16 cellular contexts compared by ENCODE assay signal in the genomic region with DNA sequence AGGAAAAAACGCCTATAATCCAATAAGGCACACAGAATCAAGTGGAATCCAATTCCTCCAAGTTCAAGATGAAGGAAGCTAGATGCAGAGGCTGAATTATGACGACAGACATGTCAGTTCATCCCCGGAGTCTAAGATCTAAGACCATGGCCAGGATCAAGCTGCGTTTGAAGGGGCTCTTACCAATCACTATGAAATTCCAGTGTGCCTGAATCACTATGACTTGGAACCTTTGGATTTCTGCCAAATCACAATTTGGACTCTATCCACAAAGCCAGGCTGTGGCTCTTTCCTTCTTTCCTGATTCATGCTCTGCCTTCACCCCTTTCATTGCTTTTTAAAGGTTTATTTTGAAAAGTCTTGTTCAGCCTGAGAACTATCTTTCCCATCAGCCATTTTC. TPM values are rescaled to one million over a fixed set of nuclear protein-coding genes. Genes with fewer than 3 reads are reported as not detected.
DNase-seq lines count a peak whose midpoint lies in the region; ATAC-seq and TF ChIP-seq lines count a peak whose summit lies in the region.
"Had no signal": no experiment of that assay in that cellular context is flagged by ENCODE, and none has a peak within 500 bp of the region (broad histone marks: within the 10 kb centered on the region; RNA-seq: fewer than 3 reads in every experiment).

No MANE protein-coding gene starts in this region.

- DNase-seq in A673 (ENCODE audit: low spot score) (peak; percentile 21), GM04503 (ENCODE audit: low read depth) (peak; percentile 67), SJCRH30 (peak; percentile 50 to 76), foreskin keratinocyte (peak; percentile 48 to 75), caudate nucleus (lab: John Stamatoyannopoulos, UW) (no peak), COR-L47 (lab: John Stamatoyannopoulos, UW) (no peak), KG1 (lab: John Stamatoyannopoulos, UW) (no peak)
- DNase-seq in activated T-helper 2 cell treated with anti-CD3 and anti-CD28 coated beads, Interferon-gamma antibody, Interleukin-2, Interleukin-4, amounts not matched to agents 10 μg/mL and 5 μg/mL and 100 μg/mL, durations not matched to agents 14 hours and 24 hours and 36 hours (ENCODE audit: low spot score): no peak
- DNase-seq: activated CD4-positive, alpha-beta T cell treated with anti-CD3 and anti-CD28 coated beads, Interleukin-2, amount 10 ng/mL, durations not matched to agents 7 days and 5 days; activated effector memory CD4-positive, alpha-beta T cell treated with Interleukin-2 at 50 U/mL for 16 hours; glutamatergic neuron; H9; mesendoderm; NCI-H69 had no signal

- H3K27ac Mint-ChIP-seq in activated T-helper 2 cell treated with anti-CD3 and anti-CD28 coated beads, Interferon-gamma antibody, Interleukin-2, Interleukin-4, amounts not matched to agents 10 μg/mL and 5 μg/mL and 100 μg/mL, durations not matched to agents 14 hours and 24 hours and 36 hours: no peak overlapping the region
- H3K27ac Mint-ChIP-seq: activated CD4-positive, alpha-beta T cell treated with anti-CD3 and anti-CD28 coated beads, Interleukin-2, amount 10 ng/mL, durations not matched to agents 7 days and 5 days; H9 had no signal

- H3K27me3 Mint-ChIP-seq in activated T-helper 2 cell treated with anti-CD3 and anti-CD28 coated beads, Interferon-gamma antibody, Interleukin-2, Interleukin-4, amounts not matched to agents 10 μg/mL and 5 μg/mL and 100 μg/mL, durations not matched to agents 14 hours and 24 hours and 36 hours (ENCODE audit: low read depth): peaks cover 34% of the 10 kb centered on the region

- H3K4me1 ChIP-seq in A673 (ENCODE audit: insufficient read depth, low read length, poor library complexity, severe bottlenecking): no peaks in the 10 kb centered on the region
- H3K4me1 ChIP-seq in SJCRH30: peaks cover 40% of the 10 kb centered on the region
- H3K4me1 ChIP-seq in foreskin keratinocyte: no peaks in the 10 kb centered on the region
- H3K4me1 ChIP-seq: tibial nerve had no signal

- peak; percentile 35 for ATAC-seq in foreskin keratinocyte

- POLR2A ChIA-PET in A673 (lab: Charles Lee; ENCODE audit: low non-redundant PET): no interaction called here

- H3K4me3 ChIP-seq in A673 (ENCODE audit: low read depth, low read length, poor library complexity, severe bottlenecking) (no peak overlapping the region), SJCRH30 (no peak overlapping the region)
- H3K4me3 ChIP-seq: tibial nerve had no signal

- TF ChIP-seq CTCF in A673 (conservative IDR thresholded peaks at IDR 0.05; ENCODE audit: low read depth, low read length) (no peak), foreskin keratinocyte (conservative IDR thresholded peaks at IDR 0.05) (no peak)

- H3K9me3 Mint-ChIP-seq in activated T-helper 2 cell treated with anti-CD3 and anti-CD28 coated beads, Interferon-gamma antibody, Interleukin-2, Interleukin-4, amounts not matched to agents 10 μg/mL and 5 μg/mL and 100 μg/mL, durations not matched to agents 14 hours and 24 hours and 36 hours: no peaks in the 10 kb centered on the region
- H3K9me3 Mint-ChIP-seq: activated CD4-positive, alpha-beta T cell treated with anti-CD3 and anti-CD28 coated beads, Interleukin-2, amount 10 ng/mL, durations not matched to agents 7 days and 5 days; H9 had no signal

- H3K27me3 ChIP-seq in A673 (replicated peaks; ENCODE audit: insufficient read depth, low read depth, low read length, poor library complexity) (peaks cover 84% of the 10 kb centered on the region), SJCRH30 (no peaks in the 10 kb centered on the region), foreskin keratinocyte (peaks cover 74% of the 10 kb centered on the region)

- H3K36me3 Mint-ChIP-seq in activated T-helper 2 cell treated with anti-CD3 and anti-CD28 coated beads, Interferon-gamma antibody, Interleukin-2, Interleukin-4, amounts not matched to agents 10 μg/mL and 5 μg/mL and 100 μg/mL, durations not matched to agents 14 hours and 24 hours and 36 hours (ENCODE audit: low read depth): no peaks in the 10 kb centered on the region

- no peak overlapping the region for H3K4me3 Mint-ChIP-seq in activated T-helper 2 cell treated with anti-CD3 and anti-CD28 coated beads, Interferon-gamma antibody, Interleukin-2, Interleukin-4, amounts not matched to agents 10 μg/mL and 5 μg/mL and 100 μg/mL, durations not matched to agents 14 hours and 24 hours and 36 hours (ENCODE audit: low read depth)
- H3K4me3 Mint-ChIP-seq: activated CD4-positive, alpha-beta T cell treated with anti-CD3 and anti-CD28 coated beads, Interleukin-2, amount 10 ng/mL, durations not matched to agents 7 days and 5 days; H9 had no signal

- H3K4me1 Mint-ChIP-seq in activated T-helper 2 cell treated with anti-CD3 and anti-CD28 coated beads, Interferon-gamma antibody, Interleukin-2, Interleukin-4, amounts not matched to agents 10 μg/mL and 5 μg/mL and 100 μg/mL, durations not matched to agents 14 hours and 24 hours and 36 hours (ENCODE audit: low read depth): no peaks in the 10 kb centered on the region
- H3K4me1 Mint-ChIP-seq: activated CD4-positive, alpha-beta T cell treated with anti-CD3 and anti-CD28 coated beads, Interleukin-2, amount 10 ng/mL, durations not matched to agents 7 days and 5 days had no signal

- H3K9me3 ChIP-seq in A673 (ENCODE audit: low read depth, low read length, poor library complexity, severe bottlenecking): no peaks in the 10 kb centered on the region
- H3K9me3 ChIP-seq in SJCRH30 (replicated peaks): peaks cover 4% of the 10 kb centered on the region; the same call in 1 of the 2 replicates
- H3K9me3 ChIP-seq: tibial nerve had no signal

- H3K36me3 ChIP-seq in A673 (ENCODE audit: insufficient read depth, low read length, poor library complexity, severe bottlenecking) (no peaks in the 10 kb centered on the region), SJCRH30 (no peaks in the 10 kb centered on the region)
- H3K36me3 ChIP-seq: tibial nerve had no signal

- intact Hi-C loops in A673 (cut with micrococcal nuclease; ENCODE audit: unreplicated experiment): no loop called here
- intact Hi-C loops in activated T-helper 2 cell treated with anti-CD3 and anti-CD28 coated beads, Interferon-gamma antibody, Interleukin-2, Interleukin-4, amounts not matched to agents 10 μg/mL and 5 μg/mL and 100 μg/mL, durations not matched to agents 14 hours and 24 hours and 36 hours (cut with micrococcal nuclease): no loop called here

- BruUV-seq in A673 (replicated peaks; lab: Mats Ljungman, UMichigan): no TSS peak

- H3K27ac ChIP-seq in A673 (ENCODE audit: low read depth, low read length, poor library complexity, severe bottlenecking) (no peak overlapping the region), SJCRH30 (peak overlapping the region; percentile 21), foreskin keratinocyte (no peak overlapping the region), caudate nucleus (ENCODE audit: low read depth, low read length) (no peak overlapping the region)
- H3K27ac ChIP-seq: C4-2B, tibial nerve had no signal

- CTCF ChIA-PET in A673 (lab: Charles Lee): no interaction called here

RNA-seq across cellular contexts. Expression of a gene that starts 17.1 kb away (rescaled TPM):
- total RNA-seq in A673 (2021) (not detected in 2 replicates), foreskin keratinocyte (not detected in 2 replicates)
- total RNA-seq in SJCRH30 (2014; rRNA removed; shearing (Covaris generic)): 15.9 and 17.2 TPM in 2 replicates
- not detected in 2 replicates for polyA plus RNA-seq in foreskin keratinocyte
- not detected in 2 replicates for total RNA-seq in activated T-helper 2 cell treated with anti-CD3 and anti-CD28 coated beads, Interferon-gamma antibody, Interleukin-2, Interleukin-4, amounts not matched to agents 10 μg/mL and 5 μg/mL and 100 μg/mL, durations not matched to agents 14 hours and 24 hours and 36 hours
- total RNA-seq: activated CD4-positive, alpha-beta T cell treated with anti-CD3 and anti-CD28 coated beads, Interleukin-2, amount 10 ng/mL, durations not matched to agents 7 days and 5 days had no signal

RNA-seq across cellular contexts. Expression of a gene that starts 27.1 kb away (rescaled TPM):
- total RNA-seq in A673 (2021) (not detected in 2 replicates), foreskin keratinocyte (not detected in 2 replicates)
- total RNA-seq in SJCRH30 (2014; rRNA removed; shearing (Covaris generic)): 2.9 and 3.3 TPM in 2 replicates
- polyA plus RNA-seq in foreskin keratinocyte: not detected in 2 replicates
- total RNA-seq in activated T-helper 2 cell treated with anti-CD3 and anti-CD28 coated beads, Interferon-gamma antibody, Interleukin-2, Interleukin-4, amounts not matched to agents 10 μg/mL and 5 μg/mL and 100 μg/mL, durations not matched to agents 14 hours and 24 hours and 36 hours: 0.09 TPM in 1 of 2 replicates, not detected in the other
- total RNA-seq: activated CD4-positive, alpha-beta T cell treated with anti-CD3 and anti-CD28 coated beads, Interleukin-2, amount 10 ng/mL, durations not matched to agents 7 days and 5 days; tibial nerve had no signal

Comparison
In these comparisons a context has a peak if more than half of its experiments do, and no peak if none do; other contexts are left out.
1. DNase-seq: peak in A673 (single experiment), GM04503 (single experiment), SJCRH30 (2 of 2) and foreskin keratinocyte (2 of 2); none in activated T-helper 2 cell treated with anti-CD3 and anti-CD28 coated beads, Interferon-gamma antibody, Interleukin-2, Interleukin-4, amounts not matched to agents 10 μg/mL and 5 μg/mL and 100 μg/mL, durations not matched to agents 14 hours and 24 hours and 36 hours (single experiment), caudate nucleus (0 of 61), COR-L47 (single experiment) and KG1 (single experiment).
2. RNA of a gene that starts 17.1 kb away (total RNA-seq): 15.9 to 17.2 TPM in SJCRH30; not detected in A673, not detected in foreskin keratinocyte and not detected in activated T-helper 2 cell treated with anti-CD3 and anti-CD28 coated beads, Interferon-gamma antibody, Interleukin-2, Interleukin-4, amounts not matched to agents 10 μg/mL and 5 μg/mL and 100 μg/mL, durations not matched to agents 14 hours and 24 hours and 36 hours; every median in the first group is over 10 times any median in the second.